1 cellular context compared by ENCODE assay signal in genomic region chr6:20509211-20509610, GRCh38.
TF ChIP-seq lines count a peak whose summit lies in the region.

No MANE protein-coding gene starts in this region.

TF ChIP-seq in HEK293, 187 proteins besides CTCF, POLR2A, EP300 and RAD21 (continued from another document):
- TF ChIP-seq ZNF449 (tag by site-specific recombination; IDR thresholded peaks at IDR 0.05) = no peak
- no peak for TF ChIP-seq ZNF473 (tag by site-specific recombination; IDR thresholded peaks at IDR 0.05)
- no peak for TF ChIP-seq ZNF175 (tag by site-specific recombination; IDR thresholded peaks at IDR 0.05)
- no peak for TF ChIP-seq ZNF837 (tag by site-specific recombination; IDR thresholded peaks at IDR 0.05)
- peak; percentile 28; the same call in 1 of the 2 replicates for TF ChIP-seq PRDM6 (tag by site-specific recombination; IDR thresholded peaks at IDR 0.05)
- TF ChIP-seq ZNF561 (tag by site-specific recombination; IDR thresholded peaks at IDR 0.05; ENCODE audit: borderline replicate concordance) = no peak
- TF ChIP-seq ZNF549 (tag by site-specific recombination; IDR thresholded peaks at IDR 0.05) = no peak
